In genomic region chr11:4982678-4983077, GRCh38 we compare ENCODE assay signal across 32 cellular contexts. TPM values are rescaled to one million over a fixed set of nuclear protein-coding genes. Genes with fewer than 3 reads are reported as not detected.
"Had no signal": no experiment of that assay in that cellular context is flagged by ENCODE, and none has a peak within 500 bp of the region (broad histone marks: within the 10 kb centered on the region; RNA-seq: fewer than 3 reads in every experiment).

No MANE protein-coding gene starts in this region.

- H3K27ac Mint-ChIP-seq: activated B cell treated with CpG ODN at 0.5 μM for 24 hours; activated CD4-positive, alpha-beta memory T cell treated with anti-CD3 and anti-CD28 coated beads for 36 hours; activated CD4-positive, alpha-beta T cell treated with anti-CD3 and anti-CD28 coated beads, Interleukin-2, amount 10 ng/mL, durations not matched to agents 24 days and 14 days; activated CD8-positive, alpha-beta T cell treated with anti-CD3 and anti-CD28 coated beads for 36 hours; activated naive CD4-positive, alpha-beta T cell treated with anti-CD3 and anti-CD28 coated beads for 36 hours; activated naive CD4-positive, alpha-beta T cell treated with anti-CD3 and anti-CD28 coated beads, Interleukin-2, amount 50 U/mL, for 72 hours; activated naive CD8-positive, alpha-beta T cell treated with anti-CD3 and anti-CD28 coated beads for 36 hours; activated T-cell treated with anti-CD3 and anti-CD28 coated beads, Interleukin-2, amount 50 U/mL, for 72 hours; activated T-helper 1 cell treated with anti-CD3 and anti-CD28 coated beads, Interleukin-12 subunit alpha, Interleukin-12 subunit beta, Interleukin-2, Interleukin-4 antibody, amounts not matched to agents 30 ng/mL and 10 ng/mL and 1 ng/mL, durations not matched to agents 14 hours and 24 hours and 36 hours; activated T-helper 17 cell treated with anti-CD3 and anti-CD28 coated beads, Interleukin-2, amount 50 U/mL, for 72 hours; T-helper 1 cell treated with Interleukin-12 subunit alpha and Interleukin-12 subunit beta and Interleukin-4 antibody, amounts not matched to agents 30 μg/mL and 1 μg/mL, for 36 hours; T-helper 2 cell treated with Interferon-gamma antibody and Interleukin-4, amounts not matched to agents 5 μg/mL and 100 μg/mL, for 36 hours had no signal

- H3K4me3 Mint-ChIP-seq: activated B cell treated with CpG ODN at 0.5 μM for 24 hours; activated CD4-positive, alpha-beta memory T cell treated with anti-CD3 and anti-CD28 coated beads for 36 hours; activated CD4-positive, alpha-beta T cell treated with anti-CD3 and anti-CD28 coated beads, Interleukin-2, amount 10 ng/mL, durations not matched to agents 24 days and 14 days; activated CD8-positive, alpha-beta T cell treated with anti-CD3 and anti-CD28 coated beads for 36 hours; activated naive CD4-positive, alpha-beta T cell treated with anti-CD3 and anti-CD28 coated beads for 36 hours; activated naive CD8-positive, alpha-beta T cell treated with anti-CD3 and anti-CD28 coated beads for 36 hours; activated T-cell treated with anti-CD3 and anti-CD28 coated beads, Interleukin-2, amount 50 U/mL, for 4 hours; activated T-cell treated with anti-CD3 and anti-CD28 coated beads, Interleukin-2, amount 50 U/mL, for 72 hours; activated T-helper 1 cell treated with anti-CD3 and anti-CD28 coated beads, Interleukin-12 subunit alpha, Interleukin-12 subunit beta, Interleukin-2, Interleukin-4 antibody, amounts not matched to agents 30 ng/mL and 10 ng/mL and 1 ng/mL, durations not matched to agents 14 hours and 24 hours and 36 hours; activated T-helper 17 cell treated with anti-CD3 and anti-CD28 coated beads, Interleukin-2, amount 50 U/mL, for 72 hours; T-helper 1 cell treated with Interleukin-12 subunit alpha and Interleukin-12 subunit beta and Interleukin-4 antibody, amounts not matched to agents 30 μg/mL and 1 μg/mL, for 36 hours; T-helper 2 cell treated with Interferon-gamma antibody and Interleukin-4, amounts not matched to agents 5 μg/mL and 100 μg/mL, for 36 hours had no signal

- H3K27me3 Mint-ChIP-seq: activated B cell treated with CpG ODN at 0.5 μM for 24 hours; activated CD4-positive, alpha-beta memory T cell treated with anti-CD3 and anti-CD28 coated beads for 36 hours; activated CD4-positive, alpha-beta T cell treated with anti-CD3 and anti-CD28 coated beads, Interleukin-2, amount 10 ng/mL, durations not matched to agents 24 days and 14 days; activated CD8-positive, alpha-beta T cell treated with anti-CD3 and anti-CD28 coated beads for 36 hours had no signal

- H3K36me3 Mint-ChIP-seq: activated CD4-positive, alpha-beta memory T cell treated with anti-CD3 and anti-CD28 coated beads for 36 hours; activated naive CD4-positive, alpha-beta T cell treated with anti-CD3 and anti-CD28 coated beads, Interleukin-2, amount 50 U/mL, for 72 hours; activated naive CD8-positive, alpha-beta T cell treated with anti-CD3 and anti-CD28 coated beads for 36 hours had no signal

- H3K4me1 Mint-ChIP-seq: activated B cell treated with CpG ODN at 0.5 μM for 24 hours; activated CD4-positive, alpha-beta T cell treated with anti-CD3 and anti-CD28 coated beads, Interleukin-2, amount 10 ng/mL, durations not matched to agents 24 days and 14 days; activated naive CD8-positive, alpha-beta T cell treated with anti-CD3 and anti-CD28 coated beads for 36 hours; activated T-helper 17 cell treated with anti-CD3 and anti-CD28 coated beads, Interleukin-2, amount 50 U/mL, for 72 hours had no signal

- H3K9me3 Mint-ChIP-seq: activated CD4-positive, alpha-beta T cell treated with anti-CD3 and anti-CD28 coated beads, Interleukin-2, amount 10 ng/mL, durations not matched to agents 24 days and 14 days; activated T-cell treated with anti-CD3 and anti-CD28 coated beads, Interleukin-2, amount 50 U/mL, for 4 hours; activated T-helper 1 cell treated with anti-CD3 and anti-CD28 coated beads, Interleukin-12 subunit alpha, Interleukin-12 subunit beta, Interleukin-2, Interleukin-4 antibody, amounts not matched to agents 30 ng/mL and 10 ng/mL and 1 ng/mL, durations not matched to agents 14 hours and 24 hours and 36 hours; T-helper 1 cell treated with Interleukin-12 subunit alpha and Interleukin-12 subunit beta and Interleukin-4 antibody, amounts not matched to agents 30 μg/mL and 1 μg/mL, for 36 hours; T-helper 2 cell treated with Interferon-gamma antibody and Interleukin-4, amounts not matched to agents 5 μg/mL and 100 μg/mL, for 36 hours had no signal

- DNase-seq: activated B cell treated with CpG ODN at 0.5 μM for 24 hours; activated CD4-positive, alpha-beta memory T cell treated with anti-CD3 and anti-CD28 coated beads for 36 hours; activated CD4-positive, alpha-beta T cell treated with anti-CD3 and anti-CD28 coated beads for 4 hours; activated CD4-positive, alpha-beta T cell treated with anti-CD3 and anti-CD28 coated beads, Interleukin-2, amount 10 ng/mL, durations not matched to agents 24 days and 14 days; activated CD4-positive, alpha-beta T cell treated with anti-CD3 and anti-CD28 coated beads, Interleukin-2, amount 50 U/mL, for 1 hour; activated CD4-positive, alpha-beta T cell treated with anti-CD3 and anti-CD28 coated beads, Interleukin-2, amount 50 U/mL, for 4 hours; activated CD4-positive, CD25-positive, alpha-beta regulatory T cell treated with anti-CD3 and anti-CD28 coated beads, Interleukin-2, amount 50 U/mL, for 72 hours; activated CD8-positive, alpha-beta memory T cell treated with anti-CD3 and anti-CD28 coated beads, Interleukin-2, amount 50 U/mL, for 4 hours; activated CD8-positive, alpha-beta T cell treated with anti-CD3 and anti-CD28 coated beads for 36 hours; activated effector memory CD4-positive, alpha-beta T cell treated with anti-CD3 and anti-CD28 coated beads, Interleukin-2, amount 50 U/mL, for 16 hours; activated gamma-delta T cell treated with Interleukin-2 at 50 U/mL for 16 hours; activated naive CD4-positive, alpha-beta T cell; activated naive CD4-positive, alpha-beta T cell treated with anti-CD3 and anti-CD28 coated beads for 36 hours; activated naive CD4-positive, alpha-beta T cell treated with anti-CD3 and anti-CD28 coated beads, Interleukin-2, amount 50 U/mL, for 16 hours; activated naive CD8-positive, alpha-beta T cell treated with anti-CD3 and anti-CD28 coated beads for 36 hours; activated T-cell treated with anti-CD3 and anti-CD28 coated beads for 4 hours; activated T-cell treated with anti-CD3 and anti-CD28 coated beads, Interleukin-2, amount 50 U/mL, for 1 hour; activated T-cell treated with anti-CD3 and anti-CD28 coated beads, Interleukin-2, amount 50 U/mL, for 4 hours; activated T-cell treated with anti-CD3 and anti-CD28 coated beads, Interleukin-2, amount 50 U/mL, for 72 hours; adrenal gland; amniotic stem cell; aorta; body of pancreas; brain microvascular endothelial cell; central memory CD4-positive, alpha-beta T cell; T-helper 2 cell; T-helper 9 cell had no signal

RNA-seq across cellular contexts. Expression of gene OR51L1, which starts 12.0 kb away (rescaled TPM):
- polyA plus RNA-seq: adrenal gland, aorta had no signal

RNA-seq across cellular contexts. Expression of gene OR51A2, which starts 27.2 kb away (rescaled TPM):
- polyA plus RNA-seq: adrenal gland, aorta had no signal

RNA-seq across cellular contexts. Expression of gene OR51A4, which starts 35.3 kb away (rescaled TPM):
- polyA plus RNA-seq: adrenal gland, aorta had no signal

RNA-seq across cellular contexts. Expression of gene OR51G1, which starts 58.5 kb away (rescaled TPM):
- polyA plus RNA-seq: adrenal gland, aorta had no signal
